Comparison of ENCODE assay signal across 2 cellular contexts in the genomic region with DNA sequence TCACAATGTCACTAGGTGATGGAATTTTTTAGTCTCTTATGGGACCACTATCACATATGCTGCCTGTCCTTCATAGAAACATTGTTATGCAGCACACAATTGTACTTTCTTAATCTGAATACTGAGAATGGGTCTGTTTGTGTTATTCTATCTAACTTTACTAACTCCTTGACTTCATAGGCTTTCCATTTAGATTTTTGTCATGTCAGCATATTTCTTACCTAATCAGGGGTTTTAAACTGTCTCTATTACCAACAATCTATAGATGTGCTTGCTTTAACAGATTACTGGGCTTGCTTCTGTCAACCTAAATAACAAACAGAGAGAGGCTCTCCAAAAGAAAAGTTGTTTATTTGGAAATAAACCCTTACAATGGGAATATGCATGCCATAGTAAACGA.
TF ChIP-seq lines count a peak whose summit lies in the region.

No MANE protein-coding gene starts in this region.

TF ChIP-seq in A549, 52 proteins besides CTCF, POLR2A, EP300 and RAD21:
- TF ChIP-seq ZNF302 (CRISPR knock-in tag; IDR thresholded peaks at IDR 0.05) (no peak), MAFK (IDR thresholded peaks at IDR 0.05; ENCODE audit: partially characterized antibody) (peak; percentile 98)

TF ChIP-seq in H1, 55 proteins besides CTCF, POLR2A, EP300 and RAD21:
- TF ChIP-seq RFX5 (IDR thresholded peaks at IDR 0.05; ENCODE audit: borderline replicate concordance, low read depth, low read length) (no peak), MAFK (IDR thresholded peaks at IDR 0.05; ENCODE audit: low read depth, low read length) (peak; percentile 99), CBX5 (IDR thresholded peaks at IDR 0.05; ENCODE audit: low read depth, low read length) (no peak), ATF2 (IDR thresholded peaks at IDR 0.05; ENCODE audit: low read length) (no peak), POU5F1 (IDR thresholded peaks at IDR 0.05; ENCODE audit: low read depth, low read length) (no peak), SIN3A (conservative IDR thresholded peaks at IDR 0.05 in 1 of 2, IDR thresholded peaks at IDR 0.05 in 1 of 2; ENCODE audit: low read depth in 1 of 2, low read length in 2 of 2) (no peak)
